Comparison of ENCODE assay signal across 18 cellular contexts in the genomic region with DNA sequence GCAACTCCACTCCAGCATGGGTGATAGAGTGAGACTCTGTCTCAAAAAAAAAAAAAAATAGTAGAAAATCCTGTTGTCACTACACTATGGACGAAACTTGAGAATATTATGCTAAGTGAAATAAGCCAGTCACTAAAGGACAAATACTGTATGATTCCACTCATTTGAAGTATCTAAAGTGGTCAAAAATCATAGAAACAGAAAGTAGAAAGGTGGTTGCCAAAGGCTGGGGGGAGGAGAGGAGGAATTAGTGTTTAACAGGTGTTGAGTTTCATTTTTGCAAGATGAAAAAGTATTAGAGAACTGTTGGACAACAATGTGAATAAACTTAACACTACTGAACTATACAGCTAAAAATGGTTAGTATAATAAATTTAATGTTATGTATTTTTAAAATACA.
DNase-seq lines count a peak whose midpoint lies in the region; ATAC-seq lines count a peak whose summit lies in the region.
"Had no signal": no experiment of that assay in that cellular context is flagged by ENCODE, and none has a peak within 500 bp of the region (broad histone marks: within the 10 kb centered on the region; RNA-seq: fewer than 3 reads in every experiment).

No MANE protein-coding gene starts in this region.

- DNase-seq in NCI-H446 treated with DMSO at 0.1 percent for 48 hours (lab: John Stamatoyannopoulos, UW) (no peak), COR-L47 (lab: John Stamatoyannopoulos, UW) (no peak), NCI-H1417 (lab: John Stamatoyannopoulos, UW) (no peak), amygdala (lab: John Stamatoyannopoulos, UW) (no peak)
- DNase-seq: activated CD4-positive, alpha-beta T cell treated with anti-CD3 and anti-CD28 coated beads for 36 hours; activated CD8-positive, alpha-beta memory T cell treated with anti-CD3 and anti-CD28 coated beads, Interleukin-2, amount 50 U/mL, for 4 hours; activated gamma-delta T cell; CD4-positive, alpha-beta memory T cell; central memory CD4-positive, alpha-beta T cell; GM23248; NCI-H1417 treated with DMSO at 0.1 percent for 48 hours; psoas muscle; uterus had no signal

- ATAC-seq in GM18520 (IDR thresholded peaks at IDR 0.05; ENCODE audit: unreplicated experiment) (peak; percentile 63), GM19467 (IDR thresholded peaks at IDR 0.05; ENCODE audit: unreplicated experiment) (peak; percentile 66), HG02642 (IDR thresholded peaks at IDR 0.05; ENCODE audit: poor library complexity, unreplicated experiment) (peak; percentile 63), HG03460 (IDR thresholded peaks at IDR 0.05; ENCODE audit: unreplicated experiment) (peak; percentile 60)
- ATAC-seq: activated CD4-positive, alpha-beta T cell treated with anti-CD3 and anti-CD28 coated beads for 36 hours; psoas muscle; SK-N-SH treated with all-trans-retinoic acid at 6 μM for 48 hours had no signal
